12 cellular contexts compared by ENCODE assay signal in genomic region chr10:70363292-70363691, GRCh38. TPM values are rescaled to one million over a fixed set of nuclear protein-coding genes. Genes with fewer than 3 reads are reported as not detected.
DNase-seq lines count a peak whose midpoint lies in the region; ATAC-seq and TF ChIP-seq lines count a peak whose summit lies in the region.
"Had no signal": no experiment of that assay in that cellular context is flagged by ENCODE, and none has a peak within 500 bp of the region (broad histone marks: within the 10 kb centered on the region; RNA-seq: fewer than 3 reads in every experiment).

No MANE protein-coding gene starts in this region.

- H3K4me1 ChIP-seq in heart right ventricle, result peaks cover 9 to 21% (median 16%) of the 10 kb centered on the region in 9 donors
- peaks cover 8% of the 10 kb centered on the region for H3K4me1 ChIP-seq in ovary (ENCODE audit: insufficient read depth)
- peaks cover 17 to 26% (median 25%) of the 10 kb centered on the region in 4 donors for H3K4me1 ChIP-seq in upper lobe of left lung

- TF ChIP-seq POLR2A in ovary (IDR thresholded peaks at IDR 0.05), result no peak
- TF ChIP-seq POLR2A in upper lobe of left lung (IDR thresholded peaks at IDR 0.05), result no peak

- peaks cover 0 to 3% (median 0%) of the 10 kb centered on the region in 7 donors for H3K27me3 ChIP-seq in heart right ventricle
- H3K27me3 ChIP-seq in dorsolateral prefrontal cortex, result no peaks in the 10 kb centered on the region
- no peaks in the 10 kb centered on the region for H3K27me3 ChIP-seq in ovary
- no peaks in the 10 kb centered on the region for H3K27me3 ChIP-seq in upper lobe of left lung
- no peaks in the 10 kb centered on the region for H3K27me3 ChIP-seq in MG63

- H3K36me3 ChIP-seq in heart right ventricle (no peaks in the 10 kb centered on the region), ovary (no peaks in the 10 kb centered on the region), upper lobe of left lung (no peaks in the 10 kb centered on the region), MG63 (no peaks in the 10 kb centered on the region)

- TF ChIP-seq EP300 in ovary (IDR thresholded peaks at IDR 0.05) (no peak), upper lobe of left lung (IDR thresholded peaks at IDR 0.05) (no peak)

- no peak overlapping the region for H3K4me3 ChIP-seq in heart right ventricle
- no peak overlapping the region for H3K4me3 ChIP-seq in dorsolateral prefrontal cortex
- H3K4me3 ChIP-seq in ovary, result no peak overlapping the region
- H3K4me3 ChIP-seq in upper lobe of left lung, result no peak overlapping the region
- H3K4me3 ChIP-seq in MG63, result no peak overlapping the region

- WGBS in heart right ventricle, 2 donors, result 67 to 84% methylated on average over 1 of the region's 1 CpG
- WGBS in ovary, 3 donors, result 21 to 52% (median 41%) methylated on average over 1 of the region's 1 CpG
- 29 to 57% methylated on average over 1 of the region's 1 CpG for WGBS in upper lobe of left lung, 2 donors

- H3K27ac ChIP-seq in heart right ventricle (peak overlapping the region in 9 of 10 donors; percentile 62 to 81 (median 75)), dorsolateral prefrontal cortex (peak overlapping the region in 56 of 59 donors; percentile 58 to 93 (median 81)), ovary (peak overlapping the region; percentile 74 to 87), upper lobe of left lung (peak overlapping the region; percentile 82 to 92 (median 91))

- H3K9me3 ChIP-seq in heart right ventricle (no peaks in the 10 kb centered on the region), ovary (no peaks in the 10 kb centered on the region), upper lobe of left lung (no peaks in the 10 kb centered on the region), MG63 (no peaks in the 10 kb centered on the region)

- DNase-seq in heart right ventricle (no peak), left cardiac atrium (no peak), dorsolateral prefrontal cortex (no peak), ovary (no peak), upper lobe of left lung (no peak), MG63 (no peak), sciatic nerve (ENCODE audit: low spot score) (no peak), CD1c-positive myeloid dendritic cell (ENCODE audit: extremely low spot score) (no peak)
- DNase-seq: activated CD4-positive, alpha-beta memory T cell treated with anti-CD3 and anti-CD28 coated beads for 36 hours; GOT3; NCI-H1105 treated with DMSO at 0.1 percent for 48 hours; stimulated activated naive B cell treated with anti-CD40 and anti-IgM and Interleukin-4, amounts not matched to agents 10 μg/mL and 1 μg/mL and 100 μg/mL, for 72 hours had no signal

- TF ChIP-seq CTCF in heart right ventricle (IDR thresholded peaks at IDR 0.05) (no peak), dorsolateral prefrontal cortex (IDR thresholded peaks at IDR 0.05 in 54 of 56, conservative IDR thresholded peaks at IDR 0.05 in 2 of 56; ENCODE audit: low read depth in 1 of 56, partially characterized antibody in 56 of 56) (no peak), ovary (IDR thresholded peaks at IDR 0.05) (no peak), upper lobe of left lung (IDR thresholded peaks at IDR 0.05) (no peak)

- intact Hi-C loops in heart right ventricle (cut with DNase I) (loop anchor here in 8 of 10 donors (5.0 kb wide), 4 partner anchors 91 to 141 kb away; no protein-coding TSS in a partner anchor), left cardiac atrium (cut with DNase I) (loop anchor here (5.0 to 10.0 kb wide), 3 partner anchors 96 to 141 kb away; no protein-coding TSS in a partner anchor), dorsolateral prefrontal cortex (cut with DNase I) (loop anchor here (5.0 to 10.0 kb wide), 4 partner anchors 86 to 216 kb away; partner anchors contain the start of gene TYSND1 (in 1 of the 2)), ovary (cut with DNase I) (loop anchor here in 3 of 4 donors (2.0 to 10.0 kb wide), 3 partner anchors 78 to 141 kb away; partner anchors contain the start of gene NPFFR1 (in 1 of the 3)), sciatic nerve (cut with DNase I) (loop anchor here (5.0 kb wide), 1 partner anchor 141 kb away; no protein-coding TSS in a partner anchor)

- ATAC-seq in heart right ventricle (no peak), left cardiac atrium (no peak), upper lobe of left lung (ENCODE audit: low FRiP score in 2 of 2) (no peak), sciatic nerve (no peak)

RNA-seq across cellular contexts. Expression of gene LRRC20, which starts 19.1 kb away (rescaled TPM):
- total RNA-seq in heart right ventricle (10 to 100 TPM; 39.9 to 73.8 (median 58.2) TPM), left cardiac atrium (10 to 100 TPM; 17.6 to 43.3 TPM), dorsolateral prefrontal cortex (10 to 100 TPM; 17.5 to 59.6 (median 37.2) TPM), ovary (1 to 10 TPM; 2.1 to 9.4 (median 4.0) TPM), upper lobe of left lung (10 to 100 TPM in 3 of 6 donors, 1 to 10 TPM in 3; 7.9 to 17.0 (median 10.7) TPM), sciatic nerve (5.1 TPM)
- polyA plus RNA-seq in heart right ventricle (10 to 100 TPM; 11.0 to 13.8 TPM), ovary (1 to 10 TPM; 4.9 to 6.2 TPM)
- total RNA-seq in MG63 (2014; rRNA removed; shearing (Covaris generic); ENCODE audit: low replicate concordance), result 15.8 and 48.2 TPM in 2 replicates

RNA-seq across cellular contexts. Expression of gene EIF4EBP2, which starts 40.7 kb away (rescaled TPM):
- 100 to 1,000 TPM in 3 of 10 donors, 10 to 100 TPM in 7; 70.1 to 128 (median 81.9) TPM for total RNA-seq in heart right ventricle
- 10 to 100 TPM; 17.3 to 18.6 TPM for polyA plus RNA-seq in heart right ventricle
- 100 to 1,000 TPM in 1 of 2 donors, 10 to 100 TPM in 1; 82.9 to 101 TPM for total RNA-seq in left cardiac atrium
- 10 to 100 TPM; 28.6 to 91.0 (median 50.9) TPM for total RNA-seq in dorsolateral prefrontal cortex
- total RNA-seq in ovary, result 10 to 100 TPM; 46.3 to 99.2 (median 72.5) TPM
- polyA plus RNA-seq in ovary, result 10 to 100 TPM; 37.7 to 97.6 TPM
- 10 to 100 TPM; 36.3 to 85.1 (median 58.9) TPM for total RNA-seq in upper lobe of left lung
- total RNA-seq in MG63 (2014; rRNA removed; shearing (Covaris generic); ENCODE audit: low replicate concordance), result 5.1 and 6.1 TPM in 2 replicates
- total RNA-seq in sciatic nerve, result 57.8 TPM
